In the genomic region with DNA sequence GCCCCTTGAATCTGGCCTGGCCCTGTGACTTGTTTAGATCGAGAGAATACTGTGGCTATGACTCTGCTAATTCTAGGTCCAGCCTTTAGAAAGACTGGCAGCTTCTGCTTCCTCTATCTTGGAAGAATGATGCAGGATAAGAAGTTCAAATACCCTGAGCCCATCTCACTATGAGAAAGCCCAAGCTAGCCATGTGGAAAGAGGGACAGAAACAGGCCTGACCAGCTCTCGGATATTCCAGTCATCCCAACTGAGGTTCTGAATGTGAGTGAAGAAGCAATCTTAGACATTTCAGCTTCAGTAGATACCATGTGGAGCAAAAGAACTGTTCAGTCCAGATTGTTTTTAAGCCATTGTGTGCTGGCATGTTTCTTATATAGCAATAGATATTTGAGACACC, we compare ENCODE assay signal across 17 cellular contexts.
"Had no signal": no experiment of that assay in that cellular context is flagged by ENCODE, and none has a peak within 500 bp of the region (broad histone marks: within the 10 kb centered on the region; RNA-seq: fewer than 3 reads in every experiment).

No MANE protein-coding gene starts in this region.

- H3K4me3 Mint-ChIP-seq: activated CD4-positive, alpha-beta T cell treated with anti-CD3 and anti-CD28 coated beads, Interleukin-2, amount 10 ng/mL, durations not matched to agents 7 days and 5 days; activated CD8-positive, alpha-beta T cell treated with anti-CD3 and anti-CD28 coated beads, Interleukin-2, amount 10 ng/mL, durations not matched to agents 7 days and 5 days; natural killer cell treated with Interleukin-12 subunit alpha and Interleukin-12 subunit beta and Interleukin-15 and Interleukin-18, amount 100 ng/mL, for 72 hours; stimulated activated memory B cell treated with anti-CD40 and anti-IgM and Interleukin-4, amounts not matched to agents 10 μg/mL and 1 μg/mL and 100 μg/mL, for 72 hours had no signal

- H3K27ac ChIP-seq: ascending aorta, sigmoid colon, spleen had no signal

- DNase-seq: activated CD4-positive, alpha-beta T cell treated with anti-CD3 and anti-CD28 coated beads, Interleukin-2, amount 10 ng/mL, durations not matched to agents 7 days and 5 days; activated CD8-positive, alpha-beta memory T cell treated with anti-CD3 and anti-CD28 coated beads, Interleukin-2, amount 50 U/mL, for 4 hours; activated CD8-positive, alpha-beta T cell treated with anti-CD3 and anti-CD28 coated beads, Interleukin-2, amount 10 ng/mL, durations not matched to agents 7 days and 5 days; activated effector memory CD4-positive, alpha-beta T cell treated with anti-CD3 and anti-CD28 coated beads, Interleukin-2, amount 50 U/mL, for 16 hours; activated naive CD4-positive, alpha-beta T cell treated with anti-CD3 and anti-CD28 coated beads, Interleukin-2, amount 50 U/mL, for 16 hours; activated T-cell treated with anti-CD3 and anti-CD28 coated beads, Interleukin-2, amount 50 U/mL, for 48 hours; effector CD4-positive, alpha-beta T cell; left cardiac atrium; posterior cingulate gyrus; sigmoid colon; spleen; stimulated activated CD4-positive, alpha-beta T cell treated with anti-CD3 and anti-CD28 coated beads, Interleukin-4, amount 100 ng/mL, for 4 hours; T-helper 1 cell; T1000 had no signal

- H3K9me3 Mint-ChIP-seq: activated CD4-positive, alpha-beta T cell treated with anti-CD3 and anti-CD28 coated beads, Interleukin-2, amount 10 ng/mL, durations not matched to agents 7 days and 5 days; natural killer cell treated with Interleukin-12 subunit alpha and Interleukin-12 subunit beta and Interleukin-15 and Interleukin-18, amount 100 ng/mL, for 72 hours; stimulated activated memory B cell treated with anti-CD40 and anti-IgM and Interleukin-4, amounts not matched to agents 10 μg/mL and 1 μg/mL and 100 μg/mL, for 72 hours had no signal

- H3K27ac Mint-ChIP-seq: activated CD4-positive, alpha-beta T cell treated with anti-CD3 and anti-CD28 coated beads, Interleukin-2, amount 10 ng/mL, durations not matched to agents 7 days and 5 days; activated CD8-positive, alpha-beta T cell treated with anti-CD3 and anti-CD28 coated beads, Interleukin-2, amount 10 ng/mL, durations not matched to agents 7 days and 5 days; stimulated activated memory B cell treated with anti-CD40 and anti-IgM and Interleukin-4, amounts not matched to agents 10 μg/mL and 1 μg/mL and 100 μg/mL, for 72 hours had no signal

- H3K36me3 ChIP-seq: ascending aorta, sigmoid colon, spleen had no signal

- H3K36me3 Mint-ChIP-seq: natural killer cell treated with Interleukin-12 subunit alpha and Interleukin-12 subunit beta and Interleukin-15 and Interleukin-18, amount 100 ng/mL, for 72 hours; stimulated activated memory B cell treated with anti-CD40 and anti-IgM and Interleukin-4, amounts not matched to agents 10 μg/mL and 1 μg/mL and 100 μg/mL, for 72 hours had no signal

- H3K9me3 ChIP-seq: ascending aorta, sigmoid colon, spleen had no signal

- H3K4me1 ChIP-seq: ascending aorta, sigmoid colon had no signal

- H3K27me3 ChIP-seq: ascending aorta, sigmoid colon, spleen had no signal

- H3K4me3 ChIP-seq: ascending aorta, sigmoid colon, spleen had no signal
